Comparison of ENCODE assay signal across 8 cellular contexts in genomic region chr6:138007014-138007472, GRCh38.
DNase-seq lines count a peak whose midpoint lies in the region; ATAC-seq lines count a peak whose summit lies in the region.

No MANE protein-coding gene starts in this region.

- H3K4me3 Mint-ChIP-seq in activated T-cell treated with anti-CD3 and anti-CD28 coated beads, Interleukin-2, amount 50 U/mL, for 4 hours: no peak overlapping the region
- no peak overlapping the region for H3K4me3 Mint-ChIP-seq in activated naive CD8-positive, alpha-beta T cell treated with anti-CD3 and anti-CD28 coated beads, Interleukin-2, amount 50 U/mL, for 24 hours

- H3K4me1 Mint-ChIP-seq in activated T-cell treated with anti-CD3 and anti-CD28 coated beads, Interleukin-2, amount 50 U/mL, for 4 hours (ENCODE audit: low read depth): peaks cover 2% of the 10 kb centered on the region
- peaks cover under 1% of the 10 kb centered on the region for H3K4me1 Mint-ChIP-seq in activated naive CD8-positive, alpha-beta T cell treated with anti-CD3 and anti-CD28 coated beads, Interleukin-2, amount 50 U/mL, for 24 hours

- no peaks in the 10 kb centered on the region for H3K36me3 Mint-ChIP-seq in activated T-cell treated with anti-CD3 and anti-CD28 coated beads, Interleukin-2, amount 50 U/mL, for 4 hours (ENCODE audit: insufficient read depth)
- no peaks in the 10 kb centered on the region for H3K36me3 Mint-ChIP-seq in activated naive CD8-positive, alpha-beta T cell treated with anti-CD3 and anti-CD28 coated beads, Interleukin-2, amount 50 U/mL, for 24 hours (ENCODE audit: low read depth)

- H3K9me3 Mint-ChIP-seq in activated T-cell treated with anti-CD3 and anti-CD28 coated beads, Interleukin-2, amount 50 U/mL, for 4 hours: no peaks in the 10 kb centered on the region
- H3K9me3 Mint-ChIP-seq in activated naive CD8-positive, alpha-beta T cell treated with anti-CD3 and anti-CD28 coated beads, Interleukin-2, amount 50 U/mL, for 24 hours: no peaks in the 10 kb centered on the region

- no peak overlapping the region for H3K27ac Mint-ChIP-seq in activated naive CD8-positive, alpha-beta T cell treated with anti-CD3 and anti-CD28 coated beads, Interleukin-2, amount 50 U/mL, for 24 hours

- DNase-seq in activated T-cell treated with anti-CD3 and anti-CD28 coated beads, Interleukin-2, amount 50 U/mL, for 1 hour: peak; percentile 31
- DNase-seq in activated T-cell treated with anti-CD3 and anti-CD28 coated beads, Interleukin-2, amount 50 U/mL, for 4 hours: no peak
- peak; percentile 27 for DNase-seq in NCI-H146 treated with DMSO at 0.1 percent for 48 hours (lab: John Stamatoyannopoulos, UW; ENCODE audit: unreplicated experiment)
- peak; percentile 40 for DNase-seq in activated naive CD8-positive, alpha-beta T cell treated with anti-CD3 and anti-CD28 coated beads, Interleukin-2, amount 50 U/mL, for 24 hours
- peak; percentile 72 for DNase-seq in kidney tubule cell (ENCODE audit: low spot score)
- DNase-seq in NCI-H2196 (lab: John Stamatoyannopoulos, UW; ENCODE audit: unreplicated experiment): no peak
- DNase-seq in NCI-H2081 treated with DMSO at 0.1 percent for 48 hours (lab: John Stamatoyannopoulos, UW): no peak

- no peaks in the 10 kb centered on the region for H3K27me3 Mint-ChIP-seq in activated T-cell treated with anti-CD3 and anti-CD28 coated beads, Interleukin-2, amount 50 U/mL, for 4 hours (ENCODE audit: low read depth)
- no peaks in the 10 kb centered on the region for H3K27me3 Mint-ChIP-seq in activated naive CD8-positive, alpha-beta T cell treated with anti-CD3 and anti-CD28 coated beads, Interleukin-2, amount 50 U/mL, for 24 hours

- ATAC-seq in activated T-cell treated with anti-CD3 and anti-CD28 coated beads, Interleukin-2, amount 50 U/mL, for 4 hours: no peak
- no peak for ATAC-seq in activated naive CD8-positive, alpha-beta T cell treated with anti-CD3 and anti-CD28 coated beads, Interleukin-2, amount 50 U/mL, for 24 hours
- ATAC-seq in GM18519 (IDR thresholded peaks at IDR 0.05; ENCODE audit: low FRiP score, unreplicated experiment): no peak

Comparison
In these comparisons a context has a peak if more than half of its experiments do, and no peak if none do; other contexts are left out.
1. DNase-seq: peak in activated T-cell treated with anti-CD3 and anti-CD28 coated beads, Interleukin-2, amount 50 U/mL, for 1 hour (single experiment), NCI-H146 treated with DMSO at 0.1 percent for 48 hours (single experiment), activated naive CD8-positive, alpha-beta T cell treated with anti-CD3 and anti-CD28 coated beads, Interleukin-2, amount 50 U/mL, for 24 hours (single experiment) and kidney tubule cell (single experiment); none in activated T-cell treated with anti-CD3 and anti-CD28 coated beads, Interleukin-2, amount 50 U/mL, for 4 hours (single experiment), NCI-H2196 (single experiment) and NCI-H2081 treated with DMSO at 0.1 percent for 48 hours (single experiment).